8 cellular contexts compared by ENCODE assay signal in the genomic region with DNA sequence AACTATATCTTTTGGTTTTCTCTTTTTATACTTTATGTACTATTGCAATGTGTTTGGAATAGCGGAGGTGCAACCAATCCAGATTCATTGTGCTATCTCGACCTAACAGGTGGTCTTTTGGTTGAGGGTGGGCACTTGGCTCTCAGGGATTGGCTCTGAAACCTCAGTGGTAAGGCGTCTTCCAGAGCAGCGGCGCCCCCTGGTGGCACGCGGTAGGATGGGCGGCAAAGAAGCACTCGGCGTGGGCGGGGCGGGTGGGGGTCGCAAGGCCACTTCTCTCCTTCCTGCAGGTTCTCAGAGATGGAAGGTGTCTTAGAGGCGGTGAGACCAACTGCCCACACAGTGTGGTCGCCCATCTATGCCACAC. TPM values are rescaled to one million over a fixed set of nuclear protein-coding genes. Genes with fewer than 3 reads are reported as not detected.
DNase-seq lines count a peak whose midpoint lies in the region; ATAC-seq and TF ChIP-seq lines count a peak whose summit lies in the region.

No MANE protein-coding gene starts in this region.

- TF ChIP-seq CTCF in AG09319 (IDR thresholded peaks at IDR 0.05; ENCODE audit: low read depth, low read length) (peak; percentile 75), OCI-LY1 (IDR thresholded peaks at IDR 0.05; ENCODE audit: low read length) (peak; percentile 56), fibroblast of mammary gland (conservative IDR thresholded peaks at IDR 0.05; ENCODE audit: control insufficient read depth, insufficient read depth, low read depth, low read length) (peak; percentile 63), nephron progenitor cell (IDR thresholded peaks at IDR 0.05) (peak; percentile 77)

- no peaks in the 10 kb centered on the region for H3K79me2 ChIP-seq in OCI-LY1 (ENCODE audit: insufficient read depth, low read length)

- H3K9ac ChIP-seq in OCI-LY1 (ENCODE audit: low read length): peak overlapping the region; percentile 41; the same call in 1 of the 2 replicates

- H3K9me3 ChIP-seq in OCI-LY1 (ENCODE audit: low read length): no peaks in the 10 kb centered on the region

- H3K27me3 Mint-ChIP-seq in activated T-cell treated with anti-CD3 and anti-CD28 coated beads, Interleukin-2, amount 50 U/mL, for 4 hours (ENCODE audit: low read depth): no peaks in the 10 kb centered on the region
- peaks cover 8% of the 10 kb centered on the region for H3K27me3 Mint-ChIP-seq in nephron progenitor cell (ENCODE audit: low read depth, poor library complexity)
- no peaks in the 10 kb centered on the region for H3K27me3 Mint-ChIP-seq in stimulated activated naive CD8-positive, alpha-beta T cell treated with anti-CD3 and anti-CD28 coated beads, Interleukin-15, amount 100 ng/mL, for 72 hours

- no peaks in the 10 kb centered on the region for H3K36me3 Mint-ChIP-seq in activated T-cell treated with anti-CD3 and anti-CD28 coated beads, Interleukin-2, amount 50 U/mL, for 4 hours (ENCODE audit: insufficient read depth)
- no peaks in the 10 kb centered on the region for H3K36me3 Mint-ChIP-seq in nephron progenitor cell (ENCODE audit: low read depth)

- H3F3A ChIP-seq in OCI-LY1 (ENCODE audit: insufficient read depth, low read length): no peaks in the 10 kb centered on the region

- no peaks in the 10 kb centered on the region for H3K36me3 ChIP-seq in OCI-LY1 (ENCODE audit: insufficient read depth, low read length)

- peak overlapping the region; percentile 74 for H3K4me2 ChIP-seq in OCI-LY1 (ENCODE audit: low read length)

- H3K4me1 Mint-ChIP-seq in activated T-cell treated with anti-CD3 and anti-CD28 coated beads, Interleukin-2, amount 50 U/mL, for 4 hours (ENCODE audit: low read depth): peaks cover 14% of the 10 kb centered on the region
- peaks cover 11% of the 10 kb centered on the region for H3K4me1 Mint-ChIP-seq in nephron progenitor cell
- H3K4me1 Mint-ChIP-seq in stimulated activated naive CD8-positive, alpha-beta T cell treated with anti-CD3 and anti-CD28 coated beads, Interleukin-15, amount 100 ng/mL, for 72 hours: peaks cover 23% of the 10 kb centered on the region

- H3K4me3 ChIP-seq in OCI-LY1 (ENCODE audit: low read depth, low read length, poor library complexity, severe bottlenecking) (peak overlapping the region; percentile 56), fibroblast of mammary gland (ENCODE audit: control insufficient read depth, low read depth, low read length) (peak overlapping the region; percentile 59)

- peak; percentile 55 for ATAC-seq in GM18909 (IDR thresholded peaks at IDR 0.05; ENCODE audit: poor library complexity, unreplicated experiment)
- ATAC-seq in HG03439 (IDR thresholded peaks at IDR 0.05; ENCODE audit: unreplicated experiment): peak; percentile 48
- ATAC-seq in activated T-cell treated with anti-CD3 and anti-CD28 coated beads, Interleukin-2, amount 50 U/mL, for 4 hours: peak; percentile 66 to 73
- peak; percentile 64 for ATAC-seq in stimulated activated naive CD8-positive, alpha-beta T cell treated with anti-CD3 and anti-CD28 coated beads, Interleukin-15, amount 100 ng/mL, for 72 hours

- no peaks in the 10 kb centered on the region for H3K9me3 Mint-ChIP-seq in activated T-cell treated with anti-CD3 and anti-CD28 coated beads, Interleukin-2, amount 50 U/mL, for 4 hours
- H3K9me3 Mint-ChIP-seq in nephron progenitor cell: no peaks in the 10 kb centered on the region
- H3K9me3 Mint-ChIP-seq in stimulated activated naive CD8-positive, alpha-beta T cell treated with anti-CD3 and anti-CD28 coated beads, Interleukin-15, amount 100 ng/mL, for 72 hours: no peaks in the 10 kb centered on the region

- H3K9me2 ChIP-seq in OCI-LY1 (ENCODE audit: low read depth, low read length): no peaks in the 10 kb centered on the region

- no peaks in the 10 kb centered on the region for H4K20me1 ChIP-seq in OCI-LY1 (ENCODE audit: insufficient read depth, low read length)

- no peak overlapping the region for H3K27ac Mint-ChIP-seq in nephron progenitor cell
- no peak overlapping the region for H3K27ac Mint-ChIP-seq in stimulated activated naive CD8-positive, alpha-beta T cell treated with anti-CD3 and anti-CD28 coated beads, Interleukin-15, amount 100 ng/mL, for 72 hours

- no peak overlapping the region for H3K27ac ChIP-seq in OCI-LY1 (ENCODE audit: low read depth, low read length, poor library complexity, severe bottlenecking)

- H2AFZ ChIP-seq in OCI-LY1 (ENCODE audit: low read length): no peak overlapping the region

- H3K27me3 ChIP-seq in OCI-LY1 (ENCODE audit: insufficient read depth, low read length): no peaks in the 10 kb centered on the region

- H3K4me3 Mint-ChIP-seq in activated T-cell treated with anti-CD3 and anti-CD28 coated beads, Interleukin-2, amount 50 U/mL, for 4 hours: peak overlapping the region; percentile 88
- peak overlapping the region; percentile 86 for H3K4me3 Mint-ChIP-seq in nephron progenitor cell
- H3K4me3 Mint-ChIP-seq in stimulated activated naive CD8-positive, alpha-beta T cell treated with anti-CD3 and anti-CD28 coated beads, Interleukin-15, amount 100 ng/mL, for 72 hours: peak overlapping the region; percentile 87 to 89

- H3K4me1 ChIP-seq in OCI-LY1 (ENCODE audit: insufficient read depth, low read length, severe bottlenecking): peaks cover 5% of the 10 kb centered on the region

- DNase-seq in AG09319 (ENCODE audit: extremely low read depth, low read depth) (no peak), fibroblast of mammary gland (ENCODE audit: low read depth) (peak; percentile 46), nephron progenitor cell (peak; percentile 85)
- peak; percentile 74 for DNase-seq in activated T-cell treated with anti-CD3 and anti-CD28 coated beads, Interleukin-2, amount 50 U/mL, for 4 hours
- peak; percentile 74 for DNase-seq in stimulated activated naive CD8-positive, alpha-beta T cell treated with anti-CD3 and anti-CD28 coated beads, Interleukin-15, amount 100 ng/mL, for 72 hours

RNA-seq across cellular contexts. Expression of gene PLET1, which starts 19.2 kb away (rescaled TPM):
- total RNA-seq in activated T-cell treated with anti-CD3 and anti-CD28 coated beads, Interleukin-2, amount 50 U/mL, for 4 hours: not detected

RNA-seq across cellular contexts. Expression of gene PTS, which starts 53.7 kb away (rescaled TPM):
- total RNA-seq in activated T-cell treated with anti-CD3 and anti-CD28 coated beads, Interleukin-2, amount 50 U/mL, for 4 hours: 10 to 100 TPM; 39.0 to 49.4 (median 44.9) TPM
